Comparison of ENCODE assay signal across 8 cellular contexts in genomic region chr1:15847100-15847892, GRCh38. TPM values are rescaled to one million over a fixed set of nuclear protein-coding genes. Genes with fewer than 3 reads are reported as not detected.
DNase-seq lines count a peak whose midpoint lies in the region; ATAC-seq and TF ChIP-seq lines count a peak whose summit lies in the region.

SPEN (plus strand) TSS chr1:15847707; CDS start chr1:15848068, 361 bp downstream.

- H3K36me3 ChIP-seq in KOPT-K1 (ENCODE audit: insufficient read depth, low read length) (no peaks in the 10 kb centered on the region), Peyer's patch (no peaks in the 10 kb centered on the region), muscle layer of duodenum (ENCODE audit: control insufficient read depth in 1 of 2, insufficient read depth in 2 of 2, low read length in 2 of 2) (no peaks in the 10 kb centered on the region)

- peak in 3 of 6 experiments; percentile 28 to 38 (median 32) for TF ChIP-seq CTCF in Peyer's patch (IDR thresholded peaks at IDR 0.05)

- H3K9me3 ChIP-seq in KOPT-K1 (ENCODE audit: insufficient read depth, low read length, poor library complexity, severe bottlenecking) (no peaks in the 10 kb centered on the region), Peyer's patch (no peaks in the 10 kb centered on the region), muscle layer of duodenum (ENCODE audit: control insufficient read depth in 1 of 2, low read length in 2 of 2) (no peaks in the 10 kb centered on the region)

- peaks cover 0 to 31% (median 10%) of the 10 kb centered on the region in 4 donors for H3K4me1 ChIP-seq in Peyer's patch
- H3K4me1 ChIP-seq in muscle layer of duodenum (ENCODE audit: control insufficient read depth in 1 of 2, insufficient read depth in 2 of 2, low read length in 2 of 2): peaks cover 6 to 32% of the 10 kb centered on the region in 2 donors

- peak; percentile 85 to 88 for TF ChIP-seq POLR2A in Peyer's patch (IDR thresholded peaks at IDR 0.05)

- H3K4me3 ChIP-seq in Peyer's patch (peak within 1 kb of the TSS; percentile 82 to 97 (median 89)), muscle layer of duodenum (ENCODE audit: low read depth in 1 of 2, low read length in 2 of 2) (peak within 1 kb of the TSS; percentile 77 to 98)

- peak; percentile 55 for ATAC-seq in GM21786 (IDR thresholded peaks at IDR 0.05; ENCODE audit: unreplicated experiment)
- peak; percentile 92 for ATAC-seq in esophagus mucosa

- DNase-seq in DMS53 treated with DMSO at 0.1 percent for 48 hours (lab: John Stamatoyannopoulos, UW; ENCODE audit: unreplicated experiment) (peak; percentile 92), Peyer's patch (peak; percentile 96 to 99 (median 97))
- peak; percentile 98 for DNase-seq in activated T-cell treated with anti-CD3 and anti-CD28 coated beads, Interleukin-2, amount 50 U/mL, for 48 hours
- DNase-seq in stimulated activated CD8-positive, alpha-beta memory T cell treated with anti-CD3 and anti-CD28 coated beads, Interleukin-7, amount 100 ng/mL, for 24 hours (ENCODE audit: low read depth): peak; percentile 93

- H3K27me3 ChIP-seq in Peyer's patch: no peaks in the 10 kb centered on the region
- no peaks in the 10 kb centered on the region for H3K27me3 ChIP-seq in muscle layer of duodenum (ENCODE audit: low read depth, low read length)

- H3K27ac ChIP-seq in KOPT-K1 (ENCODE audit: low read depth, low read length, poor library complexity, severe bottlenecking): peak within 1 kb of the TSS; percentile 82
- peak within 1 kb of the TSS; percentile 95 to 99 (median 97) for H3K27ac ChIP-seq in Peyer's patch
- H3K27ac ChIP-seq in muscle layer of duodenum (ENCODE audit: low read length): peak within 1 kb of the TSS; percentile 98

RNA-seq across cellular contexts. Expression of gene SPEN, which starts in this region (rescaled TPM):
- total RNA-seq in Peyer's patch (10 to 100 TPM; 51.8 to 94.9 (median 61.5) TPM), esophagus mucosa (25.1 TPM)

Comparison
In these comparisons a context has a peak if more than half of its experiments do, and no peak if none do; other contexts are left out.
1. Peak in every context shown above with its lines: DNase-seq, ATAC-seq, H3K4me3 ChIP-seq and H3K27ac ChIP-seq.